26 cellular contexts compared by ENCODE assay signal in genomic region chr12:30829876-30830275, GRCh38.
"Had no signal": no experiment of that assay in that cellular context is flagged by ENCODE, and none has a peak within 500 bp of the region (broad histone marks: within the 10 kb centered on the region; RNA-seq: fewer than 3 reads in every experiment).

No MANE protein-coding gene starts in this region.

- H3K4me1 Mint-ChIP-seq: mesothelial cell of epicardium; naive B cell; neural crest cell; stimulated activated naive CD8-positive, alpha-beta T cell treated with anti-CD3 and anti-CD28 coated beads, Interleukin-15, amount 100 ng/mL, for 72 hours had no signal

- H3K36me3 ChIP-seq: gastrocnemius medialis, left lung, neutrophil, prostate gland, spleen, suprapubic skin, transverse colon, vagina had no signal

- H3K27me3 ChIP-seq: vagina had no signal

- H3K36me3 Mint-ChIP-seq: mesothelial cell of epicardium; naive B cell; natural killer cell treated with Interleukin-12 subunit alpha and Interleukin-12 subunit beta and Interleukin-15 and Interleukin-18, amount 100 ng/mL, for 72 hours had no signal

- H3K9me3 ChIP-seq: gastrocnemius medialis, left lung, mucosa of descending colon, neutrophil, prostate gland, suprapubic skin, transverse colon, vagina had no signal

- H3K4me1 ChIP-seq: gastrocnemius medialis, left lung, parathyroid adenoma, prostate gland, spleen, suprapubic skin, transverse colon, vagina had no signal

- DNase-seq: dermis blood vessel endothelial cell; effector memory CD8-positive, alpha-beta T cell; foreskin fibroblast; gastrocnemius medialis; head of caudate nucleus; kidney; left lung; mesenchymal stem cell; mucosa of descending colon; naive B cell; right cardiac atrium; spleen; stimulated activated CD4-positive, alpha-beta T cell treated with anti-CD3 and anti-CD28 coated beads, Interleukin-2, amount 100 ng/mL, for 48 hours; stimulated activated naive CD4-positive, alpha-beta T cell; stimulated activated naive CD8-positive, alpha-beta T cell treated with anti-CD3 and anti-CD28 coated beads, Interleukin-15, amount 100 ng/mL, for 72 hours; transverse colon had no signal

- H3K27ac Mint-ChIP-seq: effector memory CD8-positive, alpha-beta T cell; mesothelial cell of epicardium; natural killer cell treated with Interleukin-12 subunit alpha and Interleukin-12 subunit beta and Interleukin-15 and Interleukin-18, amount 100 ng/mL, for 72 hours; stimulated activated naive CD8-positive, alpha-beta T cell treated with anti-CD3 and anti-CD28 coated beads, Interleukin-15, amount 100 ng/mL, for 72 hours had no signal

- H3K27ac ChIP-seq: coronary artery, gastrocnemius medialis, left lung, neutrophil, parathyroid adenoma, prostate gland, skin epidermis, spleen, suprapubic skin, transverse colon, vagina had no signal

- H3K4me3 Mint-ChIP-seq: effector memory CD8-positive, alpha-beta T cell; mesothelial cell of epicardium; naive B cell; natural killer cell treated with Interleukin-12 subunit alpha and Interleukin-12 subunit beta and Interleukin-15 and Interleukin-18, amount 100 ng/mL, for 72 hours; neural crest cell; stimulated activated naive CD8-positive, alpha-beta T cell treated with anti-CD3 and anti-CD28 coated beads, Interleukin-15, amount 100 ng/mL, for 72 hours had no signal

- ATAC-seq: effector memory CD8-positive, alpha-beta T cell; gastrocnemius medialis; left lung; mucosa of descending colon; natural killer cell treated with Interleukin-12 subunit alpha and Interleukin-12 subunit beta and Interleukin-15 and Interleukin-18, amount 100 ng/mL, for 72 hours; right cardiac atrium; stimulated activated naive CD8-positive, alpha-beta T cell treated with anti-CD3 and anti-CD28 coated beads, Interleukin-15, amount 100 ng/mL, for 72 hours had no signal

- H3K4me3 ChIP-seq: coronary artery, gastrocnemius medialis, left lung, mucosa of descending colon, prostate gland, skin epidermis, spleen, suprapubic skin, transverse colon, vagina had no signal

- H3K9me3 Mint-ChIP-seq: effector memory CD8-positive, alpha-beta T cell; natural killer cell treated with Interleukin-12 subunit alpha and Interleukin-12 subunit beta and Interleukin-15 and Interleukin-18, amount 100 ng/mL, for 72 hours; neural crest cell; stimulated activated naive CD8-positive, alpha-beta T cell treated with anti-CD3 and anti-CD28 coated beads, Interleukin-15, amount 100 ng/mL, for 72 hours had no signal
